In the genomic region with DNA sequence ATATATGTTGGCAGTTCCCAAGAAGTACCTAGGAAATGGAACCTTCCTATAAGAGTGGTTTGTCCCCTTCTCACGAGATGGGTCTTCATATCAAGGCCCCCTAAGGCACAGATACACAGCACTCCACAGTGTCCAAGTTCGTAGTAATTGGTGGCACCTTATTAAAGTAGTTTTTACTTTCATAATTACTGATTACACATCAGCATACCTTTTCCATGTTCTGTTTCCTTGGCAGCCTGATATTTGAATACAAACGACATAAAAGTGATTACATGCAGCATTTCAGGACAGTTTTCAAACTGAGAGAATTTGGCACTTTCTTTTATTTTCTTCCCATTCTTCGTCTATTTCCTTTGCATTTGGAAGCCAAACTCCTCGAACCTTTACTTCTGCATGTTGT, we compare ENCODE assay signal across 14 cellular contexts.
DNase-seq lines count a peak whose midpoint lies in the region; ATAC-seq and TF ChIP-seq lines count a peak whose summit lies in the region.
"Had no signal": no experiment of that assay in that cellular context is flagged by ENCODE, and none has a peak within 500 bp of the region (broad histone marks: within the 10 kb centered on the region; RNA-seq: fewer than 3 reads in every experiment).

No MANE protein-coding gene starts in this region.

- no peak overlapping the region for H3K9ac ChIP-seq in OCI-LY3 (ENCODE audit: low read length)
- no peak overlapping the region for H3K9ac ChIP-seq in fibroblast of lung (ENCODE audit: insufficient read depth, low read length)

- H3K27me3 ChIP-seq in OCI-LY3 (ENCODE audit: low read depth, low read length) (no peaks in the 10 kb centered on the region), fibroblast of lung (ENCODE audit: control insufficient read depth, insufficient read depth, low read length) (no peaks in the 10 kb centered on the region)
- H3K27me3 ChIP-seq: thyroid gland had no signal

- no peak for TF ChIP-seq CTCF in OCI-LY3 (IDR thresholded peaks at IDR 0.05; ENCODE audit: low read depth, low read length)
- TF ChIP-seq CTCF in fibroblast of lung (conservative IDR thresholded peaks at IDR 0.05 in 1 of 2, IDR thresholded peaks at IDR 0.05 in 1 of 2; ENCODE audit: low read depth in 1 of 2, low read length in 2 of 2) = no peak

- H3K4me3 ChIP-seq in OCI-LY3 (ENCODE audit: low read length) (no peak overlapping the region), fibroblast of lung (replicated peaks in 1 of 4; ENCODE audit: control extremely low read depth in 1 of 4, insufficient read depth in 1 of 4, low read depth in 3 of 4, low read length in 4 of 4) (no peak overlapping the region)
- H3K4me3 ChIP-seq: thyroid gland had no signal

- ATAC-seq in activated T-cell treated with anti-CD3 and anti-CD28 coated beads, Interleukin-2, amount 50 U/mL, for 72 hours (replicated peaks in 1 of 2) = no peak
- ATAC-seq in stimulated activated effector memory CD8-positive, alpha-beta T cell treated with anti-CD3 and anti-CD28 coated beads, Interleukin-12 subunit alpha, Interleukin-12 subunit beta, amount 100 ng/mL, for 72 hours = no peak
- no peak for ATAC-seq in HG02884 (IDR thresholded peaks at IDR 0.05; ENCODE audit: unreplicated experiment)
- ATAC-seq in GM19023 (IDR thresholded peaks at IDR 0.05; ENCODE audit: unreplicated experiment) = no peak

- H3K79me2 ChIP-seq in OCI-LY3 (ENCODE audit: low read length) (no peaks in the 10 kb centered on the region), fibroblast of lung (ENCODE audit: control insufficient read depth, insufficient read depth, low read length) (no peaks in the 10 kb centered on the region)

- no peaks in the 10 kb centered on the region for H3K9me3 Mint-ChIP-seq in activated T-cell treated with anti-CD3 and anti-CD28 coated beads, Interleukin-2, amount 50 U/mL, for 24 hours
- no peaks in the 10 kb centered on the region for H3K9me3 Mint-ChIP-seq in activated T-cell treated with anti-CD3 and anti-CD28 coated beads, Interleukin-2, amount 50 U/mL, for 72 hours
- no peaks in the 10 kb centered on the region for H3K9me3 Mint-ChIP-seq in stimulated activated effector memory CD8-positive, alpha-beta T cell treated with anti-CD3 and anti-CD28 coated beads, Interleukin-12 subunit alpha, Interleukin-12 subunit beta, amount 100 ng/mL, for 72 hours
- H3K9me3 Mint-ChIP-seq: activated naive CD4-positive, alpha-beta T cell treated with anti-CD3 and anti-CD28 coated beads for 36 hours; immature natural killer cell had no signal

- peaks cover 41% of the 10 kb centered on the region for H3K4me1 Mint-ChIP-seq in activated T-cell treated with anti-CD3 and anti-CD28 coated beads, Interleukin-2, amount 50 U/mL, for 24 hours (ENCODE audit: low read depth)
- peaks cover 37% of the 10 kb centered on the region for H3K4me1 Mint-ChIP-seq in activated T-cell treated with anti-CD3 and anti-CD28 coated beads, Interleukin-2, amount 50 U/mL, for 72 hours (ENCODE audit: low read depth)
- H3K4me1 Mint-ChIP-seq in stimulated activated effector memory CD8-positive, alpha-beta T cell treated with anti-CD3 and anti-CD28 coated beads, Interleukin-12 subunit alpha, Interleukin-12 subunit beta, amount 100 ng/mL, for 72 hours = peaks cover 37% of the 10 kb centered on the region
- H3K4me1 Mint-ChIP-seq: immature natural killer cell had no signal

- H3K4me1 ChIP-seq in OCI-LY3 (ENCODE audit: low read length) = peaks cover 34% of the 10 kb centered on the region
- H3K4me1 ChIP-seq in fibroblast of lung (ENCODE audit: control insufficient read depth, extremely low read depth, insufficient read depth, low read length) = peaks cover 8% of the 10 kb centered on the region

- H3K9me3 ChIP-seq in OCI-LY3 (ENCODE audit: insufficient read depth, low read length) (no peaks in the 10 kb centered on the region), fibroblast of lung (ENCODE audit: control insufficient read depth, insufficient read depth, low read depth, low read length) (no peaks in the 10 kb centered on the region)
- H3K9me3 ChIP-seq: thyroid gland had no signal

- H3K4me3 Mint-ChIP-seq in activated T-cell treated with anti-CD3 and anti-CD28 coated beads, Interleukin-2, amount 50 U/mL, for 24 hours = no peak overlapping the region
- no peak overlapping the region for H3K4me3 Mint-ChIP-seq in activated T-cell treated with anti-CD3 and anti-CD28 coated beads, Interleukin-2, amount 50 U/mL, for 72 hours
- no peak overlapping the region for H3K4me3 Mint-ChIP-seq in stimulated activated effector memory CD8-positive, alpha-beta T cell treated with anti-CD3 and anti-CD28 coated beads, Interleukin-12 subunit alpha, Interleukin-12 subunit beta, amount 100 ng/mL, for 72 hours
- H3K4me3 Mint-ChIP-seq: activated naive CD4-positive, alpha-beta T cell treated with anti-CD3 and anti-CD28 coated beads for 36 hours; immature natural killer cell had no signal

- H4K20me1 ChIP-seq in OCI-LY3 (ENCODE audit: insufficient read depth, low read length) (no peaks in the 10 kb centered on the region), fibroblast of lung (ENCODE audit: control insufficient read depth, extremely low read depth, insufficient read depth, low read length) (no peaks in the 10 kb centered on the region)

- H3K27ac ChIP-seq in OCI-LY3 (ENCODE audit: low read length) (no peak overlapping the region), fibroblast of lung (ENCODE audit: insufficient read depth, low read length) (peak overlapping the region; percentile 19)
- H3K27ac ChIP-seq: WERI-Rb-1 had no signal

- H2AFZ ChIP-seq in OCI-LY3 (ENCODE audit: low read depth, low read length) (no peak overlapping the region), fibroblast of lung (ENCODE audit: low read length) (no peak overlapping the region)

- no peak for DNase-seq in activated T-cell treated with anti-CD3 and anti-CD28 coated beads, Interleukin-2, amount 50 U/mL, for 24 hours
- no peak for DNase-seq in activated T-cell treated with anti-CD3 and anti-CD28 coated beads, Interleukin-2, amount 50 U/mL, for 72 hours
- DNase-seq in fibroblast of lung (ENCODE audit: low read depth in 2 of 2) = no peak
- no peak for DNase-seq in stimulated activated effector memory CD8-positive, alpha-beta T cell treated with anti-CD3 and anti-CD28 coated beads, Interleukin-12 subunit alpha, Interleukin-12 subunit beta, amount 100 ng/mL, for 72 hours (ENCODE audit: low spot score in 2 of 2)
- no peak for DNase-seq in cerebellum (ENCODE audit: low spot score)
- DNase-seq: activated naive CD4-positive, alpha-beta T cell treated with anti-CD3 and anti-CD28 coated beads for 36 hours; immature natural killer cell; KG1; posterior cingulate gyrus; thyroid gland; WERI-Rb-1 had no signal

- peak overlapping the region; percentile 39 for H3K27ac Mint-ChIP-seq in activated T-cell treated with anti-CD3 and anti-CD28 coated beads, Interleukin-2, amount 50 U/mL, for 24 hours
- no peak overlapping the region for H3K27ac Mint-ChIP-seq in activated T-cell treated with anti-CD3 and anti-CD28 coated beads, Interleukin-2, amount 50 U/mL, for 72 hours
- H3K27ac Mint-ChIP-seq in stimulated activated effector memory CD8-positive, alpha-beta T cell treated with anti-CD3 and anti-CD28 coated beads, Interleukin-12 subunit alpha, Interleukin-12 subunit beta, amount 100 ng/mL, for 72 hours = peak overlapping the region; percentile 35
- H3K27ac Mint-ChIP-seq: immature natural killer cell had no signal

- H3K4me2 ChIP-seq in OCI-LY3 (ENCODE audit: low read length) (peak overlapping the region; percentile 32), fibroblast of lung (ENCODE audit: extremely low read depth, insufficient read depth, low read length) (peak overlapping the region; percentile 68)

- no peaks in the 10 kb centered on the region for H3K36me3 ChIP-seq in OCI-LY3 (replicated peaks; ENCODE audit: low read depth, low read length)
- no peaks in the 10 kb centered on the region for H3K36me3 ChIP-seq in fibroblast of lung (ENCODE audit: control insufficient read depth, insufficient read depth, low read length)
- H3K36me3 ChIP-seq: thyroid gland, WERI-Rb-1 had no signal

- no peaks in the 10 kb centered on the region for H3K27me3 Mint-ChIP-seq in activated T-cell treated with anti-CD3 and anti-CD28 coated beads, Interleukin-2, amount 50 U/mL, for 24 hours
- no peaks in the 10 kb centered on the region for H3K27me3 Mint-ChIP-seq in activated T-cell treated with anti-CD3 and anti-CD28 coated beads, Interleukin-2, amount 50 U/mL, for 72 hours (ENCODE audit: low read depth)

- peaks cover 75% of the 10 kb centered on the region for H3K36me3 Mint-ChIP-seq in activated T-cell treated with anti-CD3 and anti-CD28 coated beads, Interleukin-2, amount 50 U/mL, for 24 hours (ENCODE audit: low read depth)
- H3K36me3 Mint-ChIP-seq in activated T-cell treated with anti-CD3 and anti-CD28 coated beads, Interleukin-2, amount 50 U/mL, for 72 hours (ENCODE audit: insufficient read depth in 2 of 2) = peaks cover 0 to 4% of the 10 kb centered on the region in 2 donors
- H3K36me3 Mint-ChIP-seq in stimulated activated effector memory CD8-positive, alpha-beta T cell treated with anti-CD3 and anti-CD28 coated beads, Interleukin-12 subunit alpha, Interleukin-12 subunit beta, amount 100 ng/mL, for 72 hours = peaks cover 25% of the 10 kb centered on the region
- H3K36me3 Mint-ChIP-seq: immature natural killer cell had no signal
